In the genomic region with DNA sequence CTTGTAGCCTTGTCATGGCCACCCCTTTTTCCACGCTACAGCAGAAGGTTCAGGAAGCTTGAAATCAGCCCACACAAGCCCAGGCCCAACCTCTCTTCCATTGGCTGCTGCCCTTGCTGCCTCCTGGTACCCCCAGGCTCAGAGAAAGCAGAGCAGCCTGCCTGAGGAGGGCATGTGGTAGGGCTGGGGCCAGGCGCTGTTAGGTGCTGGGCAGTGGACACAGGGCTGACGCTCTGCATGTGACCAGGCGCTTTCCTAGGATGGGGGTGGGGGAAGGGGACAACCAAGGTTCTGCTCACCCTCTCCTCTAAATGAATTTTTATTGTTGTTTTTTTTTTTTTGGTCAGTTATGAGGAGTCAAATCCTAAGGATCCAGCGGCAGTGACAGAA, we compare ENCODE assay signal across 11 cellular contexts. TPM values are rescaled to one million over a fixed set of nuclear protein-coding genes. Genes with fewer than 3 reads are reported as not detected.
DNase-seq lines count a peak whose midpoint lies in the region; TF ChIP-seq lines count a peak whose summit lies in the region.
"Had no signal": no experiment of that assay in that cellular context is flagged by ENCODE, and none has a peak within 500 bp of the region (broad histone marks: within the 10 kb centered on the region; RNA-seq: fewer than 3 reads in every experiment).

No MANE protein-coding gene starts in this region.

- no peaks in the 10 kb centered on the region for H3K9me3 Mint-ChIP-seq in T-helper 2 cell treated with Interferon-gamma antibody and Interleukin-4, amounts not matched to agents 5 μg/mL and 100 μg/mL, for 36 hours
- H3K9me3 Mint-ChIP-seq: activated naive CD4-positive, alpha-beta T cell treated with anti-CD3 and anti-CD28 coated beads, Interleukin-2, amount 50 U/mL, for 24 hours had no signal

- H3K27me3 ChIP-seq in layer of hippocampus (ENCODE audit: control insufficient read depth, insufficient read depth, low read length): no peaks in the 10 kb centered on the region
- no peaks in the 10 kb centered on the region for H3K27me3 ChIP-seq in suprapubic skin

- H3K27me3 Mint-ChIP-seq in T-helper 2 cell treated with Interferon-gamma antibody and Interleukin-4, amounts not matched to agents 5 μg/mL and 100 μg/mL, for 36 hours (ENCODE audit: low read depth): no peaks in the 10 kb centered on the region
- H3K27me3 Mint-ChIP-seq: activated naive CD4-positive, alpha-beta T cell treated with anti-CD3 and anti-CD28 coated beads, Interleukin-2, amount 50 U/mL, for 24 hours had no signal

- H3K4me1 ChIP-seq in suprapubic skin: peaks cover 83% of the 10 kb centered on the region

- DNase-seq in T-helper 2 cell treated with Interferon-gamma antibody and Interleukin-4, amounts not matched to agents 5 μg/mL and 100 μg/mL, for 36 hours (ENCODE audit: low spot score): no peak
- no peak for DNase-seq in T-helper 2 cell
- DNase-seq in suprapubic skin (ENCODE audit: low spot score in 2 of 2): no peak
- DNase-seq in NCI-H1092 treated with DMSO at 0.1 percent for 48 hours (lab: John Stamatoyannopoulos, UW): no peak
- no peak for DNase-seq in NCI-H128 (lab: John Stamatoyannopoulos, UW; ENCODE audit: unreplicated experiment)
- no peak for DNase-seq in NCI-H2171 treated with DMSO at 0.1 percent for 48 hours (lab: John Stamatoyannopoulos, UW)
- DNase-seq: kidney, NCI-H524 treated with DMSO at 0.1 percent for 48 hours had no signal

- no peaks in the 10 kb centered on the region for H3K9me3 ChIP-seq in suprapubic skin

- H3K27ac Mint-ChIP-seq in T-helper 2 cell treated with Interferon-gamma antibody and Interleukin-4, amounts not matched to agents 5 μg/mL and 100 μg/mL, for 36 hours: peak overlapping the region; percentile 36

- peak overlapping the region; percentile 42; the same call in 1 of the 2 replicates for H3K27ac ChIP-seq in VCaP
- H3K27ac ChIP-seq in layer of hippocampus (ENCODE audit: low read depth, low read length): peak overlapping the region; percentile 90
- H3K27ac ChIP-seq in suprapubic skin: peak overlapping the region; percentile 9

- no peak overlapping the region for H3K4me3 ChIP-seq in suprapubic skin

- peaks cover 24% of the 10 kb centered on the region for H3K36me3 Mint-ChIP-seq in T-helper 2 cell treated with Interferon-gamma antibody and Interleukin-4, amounts not matched to agents 5 μg/mL and 100 μg/mL, for 36 hours (ENCODE audit: low read depth)

- peaks cover 43% of the 10 kb centered on the region for H3K36me3 ChIP-seq in suprapubic skin

- no peak overlapping the region for H3K4me3 Mint-ChIP-seq in T-helper 2 cell treated with Interferon-gamma antibody and Interleukin-4, amounts not matched to agents 5 μg/mL and 100 μg/mL, for 36 hours
- H3K4me3 Mint-ChIP-seq: activated naive CD4-positive, alpha-beta T cell treated with anti-CD3 and anti-CD28 coated beads, Interleukin-2, amount 50 U/mL, for 24 hours had no signal

- TF ChIP-seq EP300 in suprapubic skin (IDR thresholded peaks at IDR 0.05): no peak

- peaks cover 19% of the 10 kb centered on the region for H3K4me1 Mint-ChIP-seq in T-helper 2 cell treated with Interferon-gamma antibody and Interleukin-4, amounts not matched to agents 5 μg/mL and 100 μg/mL, for 36 hours (ENCODE audit: low read depth)

- TF ChIP-seq CTCF in VCaP (conservative IDR thresholded peaks at IDR 0.05) (no peak), suprapubic skin (IDR thresholded peaks at IDR 0.05) (no peak)

- TF ChIP-seq POLR2A in suprapubic skin (IDR thresholded peaks at IDR 0.05): no peak

- 86% methylated on average over 5 of the region's 5 CpGs for WGBS in suprapubic skin

RNA-seq across cellular contexts. Expression of a gene that starts 36.3 kb away (rescaled TPM):
- total RNA-seq in suprapubic skin: 100 to 1,000 TPM; 335 to 766 (median 507) TPM

RNA-seq across cellular contexts. Expression of a gene that starts 54.5 kb away (rescaled TPM):
- 10 to 100 TPM; 44.3 to 59.7 (median 54.4) TPM for total RNA-seq in suprapubic skin

Comparison
In these comparisons a context has a peak if more than half of its experiments do, and no peak if none do; other contexts are left out.
1. H3K27ac ChIP-seq: peak in every context shown above with its lines; median percentile 90 in layer of hippocampus; 42 in VCaP; 9 in suprapubic skin.